8 cellular contexts compared by ENCODE assay signal in the genomic region with DNA sequence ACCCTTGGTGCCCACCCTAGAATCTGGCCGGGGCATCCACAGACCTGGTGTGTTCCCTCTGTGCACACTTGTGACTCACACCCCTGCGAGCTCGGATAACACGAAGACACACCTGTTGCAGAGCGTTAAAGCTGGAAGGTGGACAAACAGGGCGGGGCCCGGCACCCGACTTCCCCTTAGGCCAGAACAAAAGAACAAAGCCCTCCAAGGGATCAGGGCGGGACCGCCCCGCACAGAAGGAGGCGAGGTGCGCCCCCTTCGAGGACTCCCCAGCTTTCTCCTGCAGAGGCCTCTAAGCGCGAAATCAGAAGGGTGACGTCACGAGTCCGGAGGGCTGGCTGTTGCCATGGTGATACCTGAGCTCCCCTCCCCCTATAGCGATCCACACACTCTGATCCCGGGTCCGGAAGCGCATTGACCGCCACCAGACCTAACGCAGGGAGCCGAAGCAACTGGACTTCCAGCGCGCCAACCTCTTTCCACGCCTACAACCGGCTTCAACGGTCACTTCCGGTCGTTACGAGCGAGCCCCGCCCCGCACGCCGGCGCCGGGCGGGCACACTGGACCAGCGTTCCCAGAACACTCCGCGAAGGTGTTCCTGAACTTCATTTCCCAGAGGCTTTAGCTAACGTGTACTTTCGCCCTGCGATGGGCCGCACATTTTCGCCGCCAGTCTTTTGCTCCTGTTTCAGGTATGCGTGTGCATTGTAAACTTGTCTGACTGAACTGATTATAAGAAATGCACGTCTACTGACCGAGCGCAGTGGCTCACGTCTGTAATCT. TPM values are rescaled to one million over a fixed set of nuclear protein-coding genes. Genes with fewer than 3 reads are reported as not detected.
DNase-seq lines count a peak whose midpoint lies in the region; ATAC-seq, FAIRE-seq and TF ChIP-seq lines count a peak whose summit lies in the region.

ZNF184 (minus strand) TSS at position 489 of the 784 bp plus-strand sequence. CDS start 811 bp downstream, outside the sequence.

- peak within 1 kb of the TSS; percentile 93 for H3K4me2 ChIP-seq in keratinocyte (ENCODE audit: control insufficient read depth, extremely low read depth, insufficient read depth, low read depth, low read length)

- H3K9ac ChIP-seq in keratinocyte (ENCODE audit: control insufficient read depth, extremely low read depth, insufficient read depth, low read length) = peak within 1 kb of the TSS; percentile 79

- ATAC-seq in GM19035 (IDR thresholded peaks at IDR 0.05; ENCODE audit: unreplicated experiment) (peak; percentile 91), HG03354 (IDR thresholded peaks at IDR 0.05; ENCODE audit: poor library complexity, severe bottlenecking, unreplicated experiment) (peak; percentile 85)
- peak; percentile 88 to 89 for ATAC-seq in activated CD4-positive, CD25-positive, alpha-beta regulatory T cell treated with anti-CD3 and anti-CD28 coated beads, Interleukin-2, amount 50 U/mL, for 24 hours

- no peaks in the 10 kb centered on the region for H3K27me3 ChIP-seq in keratinocyte (ENCODE audit: control insufficient read depth, extremely low read depth, insufficient read depth, low read length)

- peaks cover 2% of the 10 kb centered on the region for H3K79me2 ChIP-seq in keratinocyte (ENCODE audit: control insufficient read depth, insufficient read depth, low read length)

- peak within 1 kb of the TSS; percentile 56 to 73 (median 62) for H3K4me3 ChIP-seq in keratinocyte (ENCODE audit: control insufficient read depth in 2 of 3, extremely low read depth in 1 of 3, insufficient read depth in 2 of 3, low read depth in 1 of 3, low read length in 3 of 3)

- no peaks in the 10 kb centered on the region for H4K20me1 ChIP-seq in keratinocyte (ENCODE audit: control insufficient read depth, extremely low read depth, insufficient read depth, low read length)

- DNase-seq in AG20443 (ENCODE audit: low spot score) (peak; percentile 97), NCI-H446 treated with DMSO at 0.1 percent for 48 hours (lab: John Stamatoyannopoulos, UW) (peak; percentile 93), cerebellum (ENCODE audit: low spot score) (peak; percentile 95), keratinocyte (ENCODE audit: low read depth, low spot score) (peak; percentile 83)
- peak; percentile 66 to 71 for DNase-seq in stimulated activated CD4-positive, alpha-beta T cell treated with anti-CD3 and anti-CD28 coated beads, Interleukin-15, amount 100 ng/mL, for 1 hour (ENCODE audit: low read depth in 1 of 2, low spot score in 1 of 2)

- no peaks in the 10 kb centered on the region for H3K36me3 ChIP-seq in keratinocyte (ENCODE audit: control insufficient read depth in 2 of 2, extremely low read depth in 1 of 2, insufficient read depth in 2 of 2, low read length in 2 of 2)

- peak; percentile 69 for FAIRE-seq in keratinocyte (lab: Jason Lieb, UNC)

- H2AFZ ChIP-seq in keratinocyte (ENCODE audit: control insufficient read depth, low read length) = peak within 1 kb of the TSS; percentile 81

- H3K9me3 ChIP-seq in keratinocyte (ENCODE audit: control insufficient read depth, low read depth, low read length) = no peaks in the 10 kb centered on the region

- H3K27ac ChIP-seq in keratinocyte (ENCODE audit: control insufficient read depth, insufficient read depth, low read length) = peak within 1 kb of the TSS; percentile 78

- TF ChIP-seq CTCF in keratinocyte (optimal IDR thresholded peaks at IDR 0.05 in 1 of 3, IDR thresholded peaks at IDR 0.05 in 1 of 3, conservative IDR thresholded peaks at IDR 0.05 in 1 of 3; ENCODE audit: extremely low read depth in 1 of 3, insufficient read depth in 2 of 3, low read length in 3 of 3) = peak in 1 of 3 experiments; percentile 5

- no peaks in the 10 kb centered on the region for H3K9me1 ChIP-seq in keratinocyte (ENCODE audit: control insufficient read depth, extremely low read depth, insufficient read depth, low read length)

- dilution Hi-C loops in keratinocyte (cut with MboI; ENCODE audit: extremely low pct_ligation_motif_present, low sequenced_read_pairs) = no loop called here

- H3K4me1 ChIP-seq in keratinocyte (ENCODE audit: control insufficient read depth, extremely low read depth, insufficient read depth, low read length) = peaks cover 10% of the 10 kb centered on the region

RNA-seq across cellular contexts. Expression of gene ZNF184, which starts in this region (rescaled TPM):
- 16.3 TPM for total RNA-seq in cerebellum
- polyA plus RNA-seq in keratinocyte = 2.3 to 4.3 TPM (median 3.1 TPM) in 3 replicates
- polyA plus RNA-seq in keratinocyte (2011; ENCODE audit: low read depth) = 2.8 TPM
- 1.5 and 3.6 TPM in 2 replicates for polyA plus RNA-seq in keratinocyte (2011; cell fraction: cytosol; rRNA removed)
- 3.0 and 4.2 TPM in 2 replicates for polyA plus RNA-seq in keratinocyte (2011; cell fraction: nucleus; rRNA removed)
- polyA plus RNA-seq in keratinocyte (2012; ENCODE audit: low replicate concordance) = 1.9 and 3.9 TPM in 2 replicates
- 1.7 to 4.2 TPM (median 3.7 TPM) in 3 replicates for polyA minus RNA-seq in keratinocyte
- 3.6 TPM for polyA minus RNA-seq in keratinocyte (2011; cell fraction: cytosol; rRNA and poly(A)+ RNA removed)
- 2.3 and 5.4 TPM in 2 replicates for polyA minus RNA-seq in keratinocyte (2011; cell fraction: nucleus; rRNA and poly(A)+ RNA removed)

Comparison
In these comparisons a context has a peak if more than half of its experiments do, and no peak if none do; other contexts are left out.
1. Peak in every context shown above with its lines: DNase-seq, ATAC-seq, H3K4me3 ChIP-seq and H3K27ac ChIP-seq.